Comparison of ENCODE assay signal across 9 cellular contexts in genomic region chr2:127080226-127080940, GRCh38. TPM values are rescaled to one million over a fixed set of nuclear protein-coding genes. Genes with fewer than 3 reads are reported as not detected.
DNase-seq lines count a peak whose midpoint lies in the region; ATAC-seq and TF ChIP-seq lines count a peak whose summit lies in the region.
"Had no signal": no experiment of that assay in that cellular context is flagged by ENCODE, and none has a peak within 500 bp of the region (broad histone marks: within the 10 kb centered on the region; RNA-seq: fewer than 3 reads in every experiment).

No MANE protein-coding gene starts in this region.

- H3K27me3 Mint-ChIP-seq in activated CD4-positive, alpha-beta memory T cell treated with anti-CD3 and anti-CD28 coated beads for 36 hours, result no peaks in the 10 kb centered on the region

- no peaks in the 10 kb centered on the region for H3K9me3 ChIP-seq in HCT116 (ENCODE audit: control insufficient read depth in 1 of 2, insufficient read depth in 1 of 2, low read depth in 1 of 2, low read length in 2 of 2)

- peak overlapping the region; percentile 27; the same call in 1 of the 2 replicates for H3K9ac ChIP-seq in HCT116 (ENCODE audit: low read length)

- RAD21 ChIA-PET in HCT116 (lab: Charles Lee; ENCODE audit: low non-redundant PET in 1 of 2, low total read pairs in 2 of 2, uncharacterized antibody in 2 of 2, unreplicated experiment in 2 of 2), result no interaction called here

- CTCF ChIA-PET in HCT116 (lab: Charles Lee), result interaction anchor here (3.7 kb wide), 1 partner anchor 12 kb away, joined by 13 read pairs; no protein-coding TSS in a partner anchor
- CTCF ChIA-PET in activated CD4-positive, alpha-beta memory T cell treated with anti-CD3 and anti-CD28 coated beads for 36 hours (lab: Charles Lee), result interaction anchor here (0.7 to 6.9 kb wide), 6 partner anchors 9 to 213 kb away, joined by 3 to 61 read pairs (median 4); partner anchors contain the start of genes BIN1 and ERCC3

- no peaks in the 10 kb centered on the region for H3K9me2 ChIP-seq in HCT116 (ENCODE audit: insufficient read depth)

- TF ChIP-seq CTCF in HCT116 (IDR thresholded peaks at IDR 0.05 in 2 of 3, conservative IDR thresholded peaks at IDR 0.05 in 1 of 3; ENCODE audit: borderline replicate concordance in 1 of 3, insufficient read depth in 1 of 3, low read depth in 2 of 3, low read length in 2 of 3), result no peak

- H3K9me3 Mint-ChIP-seq in activated CD4-positive, alpha-beta memory T cell treated with anti-CD3 and anti-CD28 coated beads for 36 hours, result no peaks in the 10 kb centered on the region

- H3K4me1 ChIP-seq in ACC112 (ENCODE audit: control insufficient read depth, insufficient read depth, low read length, unreplicated experiment) (peaks cover 85% of the 10 kb centered on the region), HCT116 (ENCODE audit: control insufficient read depth in 1 of 2, insufficient read depth in 2 of 2, low read length in 2 of 2) (peaks cover 16 to 71% of the 10 kb centered on the region in 2 experiments; a peak in 3 of 4 replicates)

- no TSS peak for BruUV-seq in HCT116 (replicated peaks; lab: Mats Ljungman, UMichigan)

- peak overlapping the region; percentile 95 for H3K27ac Mint-ChIP-seq in activated CD4-positive, alpha-beta memory T cell treated with anti-CD3 and anti-CD28 coated beads for 36 hours

- intact Hi-C loops in HCT116 (cut with micrococcal nuclease), result no loop called here
- intact Hi-C loops in activated CD4-positive, alpha-beta memory T cell treated with anti-CD3 and anti-CD28 coated beads for 36 hours (cut with micrococcal nuclease), result loop anchor here (1.0 to 10.0 kb wide), 7 partner anchors 12 to 944 kb away; partner anchors contain the start of genes BIN1, GYPC, IWS1 and MAP3K2

- DNase-seq in HCT116 (ENCODE audit: low read depth, low spot score) (no peak), kidney glomerular epithelial cell (lab: John Stamatoyannopoulos, UW) (peak; percentile 62), foreskin melanocyte (no peak), NCI-H345 (lab: John Stamatoyannopoulos, UW) (no peak), cerebellar cortex (ENCODE audit: low spot score) (no peak)
- DNase-seq in activated CD4-positive, alpha-beta memory T cell treated with anti-CD3 and anti-CD28 coated beads for 36 hours, result peak; percentile 87

- H3K4me3 Mint-ChIP-seq in activated CD4-positive, alpha-beta memory T cell treated with anti-CD3 and anti-CD28 coated beads for 36 hours, result peak overlapping the region; percentile 86

- peaks cover 5% of the 10 kb centered on the region for H3K36me3 Mint-ChIP-seq in activated CD4-positive, alpha-beta memory T cell treated with anti-CD3 and anti-CD28 coated beads for 36 hours

- no peak for TF ChIP-seq RAD21 in HCT116 (IDR thresholded peaks at IDR 0.05; ENCODE audit: low read depth)

- peak; percentile 54 for ATAC-seq in HCT116

- H3K27me3 ChIP-seq in ACC112 (ENCODE audit: insufficient read depth, low read length) (no peaks in the 10 kb centered on the region), HCT116 (ENCODE audit: insufficient read depth, low read length) (no peaks in the 10 kb centered on the region)

- peaks cover 61% of the 10 kb centered on the region for H3K4me1 Mint-ChIP-seq in activated CD4-positive, alpha-beta memory T cell treated with anti-CD3 and anti-CD28 coated beads for 36 hours (ENCODE audit: low read depth)

- peak overlapping the region; percentile 91 for H3K27ac ChIP-seq in ACC112 (ENCODE audit: low read depth, low read length)
- H3K27ac ChIP-seq in HCT116 (ENCODE audit: low read depth, low read length), result no peak overlapping the region; the same call in 1 of the 2 replicates
- H3K27ac ChIP-seq in temporal lobe (ENCODE audit: low read depth, low read length), result peak overlapping the region; percentile 94

- H3K4me2 ChIP-seq in HCT116 (ENCODE audit: low read length), result peak overlapping the region; percentile 71

- POLR2A ChIA-PET in HCT116 (lab: Charles Lee), result no interaction called here
- POLR2A ChIA-PET in activated CD4-positive, alpha-beta memory T cell treated with anti-CD3 and anti-CD28 coated beads for 36 hours (lab: Charles Lee), result interaction anchor here (0.8 to 2.9 kb wide), 6 partner anchors 9 to 213 kb away, joined by 3 to 13 read pairs (median 4); partner anchors contain the start of genes BIN1 and ERCC3

- H2AFZ ChIP-seq in ACC112 (ENCODE audit: low read length, unreplicated experiment), result no peak overlapping the region
- no peak overlapping the region for H2AFZ ChIP-seq in HCT116 (ENCODE audit: low read depth, low read length, poor library complexity, severe bottlenecking)

- no peaks in the 10 kb centered on the region for H4K20me1 ChIP-seq in HCT116 (ENCODE audit: insufficient read depth)

- no peak for TF ChIP-seq POLR2A in HCT116 (IDR thresholded peaks at IDR 0.05; ENCODE audit: borderline replicate concordance, extremely low read depth, insufficient read depth, insufficient read length)

- no peaks in the 10 kb centered on the region for H3K36me3 ChIP-seq in ACC112 (ENCODE audit: insufficient read depth, low read length)
- no peaks in the 10 kb centered on the region for H3K36me3 ChIP-seq in HCT116 (ENCODE audit: control insufficient read depth in 1 of 2, insufficient read depth in 2 of 2, low read length in 2 of 2)

- peaks cover 67% of the 10 kb centered on the region for H3K79me2 ChIP-seq in ACC112 (ENCODE audit: control insufficient read depth, insufficient read depth, low read length, unreplicated experiment)
- no peaks in the 10 kb centered on the region; the same call in 1 of the 2 replicates for H3K79me2 ChIP-seq in HCT116 (ENCODE audit: insufficient read depth, low read length)

- no peak overlapping the region for H3K4me3 ChIP-seq in ACC112 (ENCODE audit: low read depth, low read length)
- H3K4me3 ChIP-seq in HCT116 (replicated peaks in 1 of 2; ENCODE audit: low read depth in 1 of 2, low read length in 2 of 2), result no peak overlapping the region
- H3K4me3 ChIP-seq: lung had no signal

TF ChIP-seq in HCT116, 20 proteins besides CTCF, POLR2A, EP300 and RAD21:
- TF ChIP-seq JUND (IDR thresholded peaks at IDR 0.05) (no peak), FOSL1 (IDR thresholded peaks at IDR 0.05; ENCODE audit: low read depth) (no peak), ATF3 (IDR thresholded peaks at IDR 0.05) (no peak), ZNF274 (IDR thresholded peaks at IDR 0.05; ENCODE audit: low read depth, low read length) (no peak), ZBTB33 (IDR thresholded peaks at IDR 0.05; ENCODE audit: extremely low read depth, insufficient replicate concordance, low read length) (no peak), SRF (IDR thresholded peaks at IDR 0.05; ENCODE audit: low read depth) (no peak), SP1 (IDR thresholded peaks at IDR 0.05; ENCODE audit: low read depth) (no peak), MAX (IDR thresholded peaks at IDR 0.05) (no peak; the same call in 1 of the 2 replicates), TCF7L2 (IDR thresholded peaks at IDR 0.05; ENCODE audit: borderline replicate concordance, extremely low read depth, insufficient read depth, insufficient read length) (no peak), CEBPB (IDR thresholded peaks at IDR 0.05; ENCODE audit: low read depth) (no peak), EZH2phosphoT487 (IDR thresholded peaks at IDR 0.05; ENCODE audit: borderline replicate concordance) (no peak)

RNA-seq across cellular contexts. Expression of gene BIN1, which starts 26.6 kb away (rescaled TPM):
- 31.8 TPM for total RNA-seq in HCT116 (2021; ENCODE audit: unreplicated experiment)
- polyA plus RNA-seq in HCT116 (2012), result 39.0 and 41.5 TPM in 2 replicates
- total RNA-seq in activated CD4-positive, alpha-beta memory T cell treated with anti-CD3 and anti-CD28 coated beads for 36 hours, result 10 to 100 TPM; 55.4 to 58.2 TPM
- 42.8 TPM for total RNA-seq in temporal lobe

Comparison
In these comparisons a context has a peak if more than half of its experiments do, and no peak if none do; other contexts are left out.
1. DNase-seq: peak in activated CD4-positive, alpha-beta memory T cell treated with anti-CD3 and anti-CD28 coated beads for 36 hours (single experiment) and kidney glomerular epithelial cell (single experiment); none in HCT116 (single experiment), foreskin melanocyte (single experiment), NCI-H345 (single experiment) and cerebellar cortex (single experiment).